Comparison of ENCODE assay signal across 8 cellular contexts in genomic region chr12:111404362-111405148, GRCh38. TPM values are rescaled to one million over a fixed set of nuclear protein-coding genes. Genes with fewer than 3 reads are reported as not detected.
DNase-seq lines count a peak whose midpoint lies in the region; ATAC-seq lines count a peak whose summit lies in the region.

No MANE protein-coding gene starts in this region.

- H3K9me2 ChIP-seq in Karpas-422 (replicated peaks; ENCODE audit: insufficient read depth, low read length), result no peaks in the 10 kb centered on the region

- peaks cover 53% of the 10 kb centered on the region for H3K4me1 ChIP-seq in Karpas-422 (ENCODE audit: low read length)

- H3K27ac ChIP-seq in Karpas-422 (ENCODE audit: low read length), result peak overlapping the region; percentile 89

- peak overlapping the region; percentile 78 for H3K4me3 ChIP-seq in Karpas-422 (ENCODE audit: low read length)

- peak overlapping the region; percentile 85 for H3K4me2 ChIP-seq in Karpas-422 (ENCODE audit: low read depth, low read length, poor library complexity, severe bottlenecking)

- H3K36me3 ChIP-seq in Karpas-422 (ENCODE audit: insufficient read depth, low read length), result no peaks in the 10 kb centered on the region

- intact Hi-C loops in sciatic nerve (cut with DNase I), result no loop called here

- ATAC-seq in sciatic nerve, result peak; percentile 2

- H3K9me3 ChIP-seq in Karpas-422 (ENCODE audit: low read length), result no peaks in the 10 kb centered on the region

- DNase-seq in NCI-H1417 (lab: John Stamatoyannopoulos, UW), result peak in 2 of 3 experiments; percentile 45 to 48
- DNase-seq in NCI-H1417 treated with DMSO at 0.1 percent for 48 hours (lab: John Stamatoyannopoulos, UW), result no peak
- peak; percentile 77 for DNase-seq in Karpas-422
- peak; percentile 51 for DNase-seq in activated T-cell treated with anti-CD3 and anti-CD28 coated beads for 1 hour (ENCODE audit: low read depth)
- peak; percentile 46 for DNase-seq in germinal center (ENCODE audit: low spot score)
- DNase-seq in sciatic nerve (ENCODE audit: low spot score), result peak; percentile 72
- DNase-seq in NCI-H187 (lab: John Stamatoyannopoulos, UW), result no peak
- no peak for DNase-seq in KG1 (lab: John Stamatoyannopoulos, UW)

- peak overlapping the region; percentile 90 for H3K9ac ChIP-seq in Karpas-422 (ENCODE audit: low read length)

- peaks cover 23% of the 10 kb centered on the region for H4K20me1 ChIP-seq in Karpas-422 (ENCODE audit: insufficient read depth, low read depth, low read length)

- 0 out of 2 replicates have a peak overlapping the region, but pooled peaks have one; percentile 20 for H2AFZ ChIP-seq in Karpas-422 (ENCODE audit: low read length)

- no peaks in the 10 kb centered on the region for H3K27me3 ChIP-seq in Karpas-422 (ENCODE audit: low read length)

- peaks cover 36% of the 10 kb centered on the region for H3K79me2 ChIP-seq in Karpas-422 (ENCODE audit: low read length)

RNA-seq across cellular contexts. Expression of gene SH2B3, which starts 1.2 kb away (rescaled TPM):
- total RNA-seq in Karpas-422 (2014; rRNA removed; shearing (Covaris generic); ENCODE audit: low replicate concordance), result 16.7 and 20.8 TPM in 2 replicates
- 27.5 TPM for total RNA-seq in sciatic nerve

RNA-seq across cellular contexts. Expression of gene PHETA1, which starts 35.7 kb away (rescaled TPM):
- 0.11 and 0.61 TPM in 2 replicates for total RNA-seq in Karpas-422 (2014; rRNA removed; shearing (Covaris generic); ENCODE audit: low replicate concordance)
- total RNA-seq in sciatic nerve, result 12.0 TPM

Comparison
In these comparisons a context has a peak if more than half of its experiments do, and no peak if none do; other contexts are left out.
1. DNase-seq: peak in NCI-H1417 (2 of 3), Karpas-422 (single experiment), activated T-cell treated with anti-CD3 and anti-CD28 coated beads for 1 hour (single experiment), germinal center (single experiment) and sciatic nerve (single experiment); none in NCI-H1417 treated with DMSO at 0.1 percent for 48 hours (single experiment), NCI-H187 (0 of 2) and KG1 (single experiment).